Comparison of ENCODE assay signal across 11 cellular contexts in genomic region chr11:72141066-72141465, GRCh38. TPM values are rescaled to one million over a fixed set of nuclear protein-coding genes. Genes with fewer than 3 reads are reported as not detected.
A peak's percentile ranks its signal among the peaks of the same experiment; 100 is the strongest.
DNase-seq lines count a peak whose midpoint lies in the region; ATAC-seq and TF ChIP-seq lines count a peak whose summit lies in the region.
"Had no signal": no experiment of that assay in that cellular context is flagged by ENCODE, and none has a peak within 500 bp of the region (broad histone marks: within the 10 kb centered on the region; RNA-seq: fewer than 3 reads in every experiment).

No MANE protein-coding gene starts in this region.

- no peak overlapping the region for H3K4me3 Mint-ChIP-seq in T-helper 17 cell

- H3K36me3 ChIP-seq in vagina: no peaks in the 10 kb centered on the region

- DNase-seq in A172 (ENCODE audit: low spot score): peak; percentile 81
- DNase-seq in GOT3 (lab: John Stamatoyannopoulos, UW): peak; percentile 17
- DNase-seq in T-helper 17 cell: no peak
- DNase-seq in fibroblast of peridontal ligament (ENCODE audit: extremely low read depth): peak; percentile 95
- DNase-seq in coronary artery (ENCODE audit: low spot score): no peak
- DNase-seq in vagina (ENCODE audit: extremely low spot score in 2 of 2): no peak
- no peak for DNase-seq in inferior parietal cortex (ENCODE audit: extremely low spot score)
- DNase-seq in NCI-H2107 (lab: John Stamatoyannopoulos, UW): no peak
- DNase-seq: dermis blood vessel endothelial cell had no signal

- intact Hi-C loops in vagina (cut with DNase I): loop anchor here (10.0 kb wide), 1 partner anchor 274 kb away; no protein-coding TSS in a partner anchor

- H3K9me3 ChIP-seq in T-helper 17 cell (ENCODE audit: control insufficient read depth, low read length, poor library complexity, severe bottlenecking) (peaks cover 3% of the 10 kb centered on the region), vagina (no peaks in the 10 kb centered on the region)

- H3K27ac Mint-ChIP-seq in T-helper 17 cell: peak overlapping the region; percentile 3

- peaks cover 22% of the 10 kb centered on the region for H3K27me3 Mint-ChIP-seq in T-helper 17 cell

- TF ChIP-seq POLR2A in vagina (IDR thresholded peaks at IDR 0.05): no peak

- no peaks in the 10 kb centered on the region for H3K4me1 ChIP-seq in vagina

- no peaks in the 10 kb centered on the region for H3K36me3 Mint-ChIP-seq in T-helper 17 cell (ENCODE audit: low read depth)

- H3K27ac ChIP-seq in coronary artery: no peak overlapping the region
- H3K27ac ChIP-seq in vagina: no peak overlapping the region

- H3K4me1 Mint-ChIP-seq in T-helper 17 cell: peaks cover 9% of the 10 kb centered on the region

- ATAC-seq in T-helper 17 cell: peak; percentile 37

- TF ChIP-seq CTCF in coronary artery (IDR thresholded peaks at IDR 0.05) (no peak), vagina (IDR thresholded peaks at IDR 0.05) (no peak)

- H3K4me3 ChIP-seq in coronary artery (no peak overlapping the region), vagina (no peak overlapping the region)

- no peaks in the 10 kb centered on the region for H3K27me3 ChIP-seq in vagina

RNA-seq across cellular contexts. Expression of gene FOLR3, which starts 5.5 kb away (rescaled TPM):
- total RNA-seq in A172 (2014; rRNA removed; shearing (Covaris generic)): not detected in 2 replicates
- total RNA-seq in T-helper 17 cell (under 1 TPM in 1 of 2 donors, not detected in 1; 0.44 TPM), vagina (not detected)
- total RNA-seq: dermis blood vessel endothelial cell, pulmonary artery endothelial cell had no signal

RNA-seq across cellular contexts. Expression of gene ANAPC15, which starts 28.6 kb away (rescaled TPM):
- total RNA-seq in A172 (2014; rRNA removed; shearing (Covaris generic)): 81.5 and 94.6 TPM in 2 replicates
- total RNA-seq in T-helper 17 cell (10 to 100 TPM; 47.0 to 54.6 TPM), vagina (19.9 TPM)

RNA-seq across cellular contexts. Expression of gene TOMT, which starts 35.3 kb away (rescaled TPM):
- not detected in 2 replicates for total RNA-seq in A172 (2014; rRNA removed; shearing (Covaris generic))
- not detected for total RNA-seq in T-helper 17 cell
- total RNA-seq in vagina: not detected
- total RNA-seq: dermis blood vessel endothelial cell, pulmonary artery endothelial cell, subcutaneous adipose tissue had no signal

RNA-seq across cellular contexts. Expression of gene LAMTOR1, which starts 38.0 kb away (rescaled TPM):
- 147 and 168 TPM in 2 replicates for total RNA-seq in A172 (2014; rRNA removed; shearing (Covaris generic))
- total RNA-seq in T-helper 17 cell (10 to 100 TPM; 43.7 to 74.6 TPM), vagina (87.4 TPM)

RNA-seq across cellular contexts. Expression of gene FOLR1, which starts 50.9 kb away (rescaled TPM):
- total RNA-seq in A172 (2014; rRNA removed; shearing (Covaris generic)): 0.50 TPM in 1 of 2 replicates, not detected in the other
- total RNA-seq in T-helper 17 cell (not detected), vagina (not detected)
- total RNA-seq: pulmonary artery endothelial cell, subcutaneous adipose tissue had no signal

Comparison
In these comparisons a context has a peak if more than half of its experiments do, and no peak if none do; other contexts are left out.
1. DNase-seq: peak in A172 (single experiment), GOT3 (single experiment) and fibroblast of peridontal ligament (single experiment); none in T-helper 17 cell (0 of 3), coronary artery (single experiment), vagina (0 of 2), inferior parietal cortex (single experiment) and NCI-H2107 (single experiment).